1 cellular context compared by ENCODE assay signal in genomic region chr20:41339957-41340326, GRCh38.
A peak's percentile ranks its signal among the peaks of the same experiment; 100 is the strongest.
TF ChIP-seq lines count a peak whose summit lies in the region.

No MANE protein-coding gene starts in this region.

TF ChIP-seq in HepG2, 621 proteins besides CTCF, POLR2A, EP300 and RAD21 (continued from another document and continues in another):
- TF ChIP-seq CBX5 (CRISPR knock-in tag; IDR thresholded peaks at IDR 0.05; ENCODE audit: borderline replicate concordance), result peak; percentile 25; the same call in 1 of the 2 replicates
- no peak for TF ChIP-seq ZNF256 (CRISPR knock-in tag; conservative IDR thresholded peaks at IDR 0.05)
- TF ChIP-seq EEA1 (CRISPR knock-in tag; IDR thresholded peaks at IDR 0.05; ENCODE audit: borderline replicate concordance), result peak; percentile 86; the same call in 1 of the 2 replicates
- peak; percentile 44 for TF ChIP-seq ERF (CRISPR knock-in tag; IDR thresholded peaks at IDR 0.05)
- no peak for TF ChIP-seq ATF7 (IDR thresholded peaks at IDR 0.05)
- TF ChIP-seq ATF7 (CRISPR knock-in tag; IDR thresholded peaks at IDR 0.05), result 0 out of 2 replicates have a peak, but pooled peaks have one; percentile 62
- 0 out of 2 replicates have a peak, but pooled peaks have one; percentile 87 for TF ChIP-seq ZNF512B (CRISPR knock-in tag; IDR thresholded peaks at IDR 0.05; ENCODE audit: borderline replicate concordance)
- TF ChIP-seq MXI1 (IDR thresholded peaks at IDR 0.05; ENCODE audit: borderline replicate concordance, low read depth, low read length), result peak; percentile 47; the same call in 1 of the 3 replicates
- TF ChIP-seq ZNF800 (CRISPR knock-in tag; IDR thresholded peaks at IDR 0.05), result no peak
- TF ChIP-seq ZGPAT (CRISPR knock-in tag; IDR thresholded peaks at IDR 0.05), result peak; percentile 77; the same call in 1 of the 2 replicates
- TF ChIP-seq WIZ (CRISPR knock-in tag; IDR thresholded peaks at IDR 0.05), result 0 out of 2 replicates have a peak, but pooled peaks have one; percentile 68
- TF ChIP-seq SAFB2 (CRISPR knock-in tag; IDR thresholded peaks at IDR 0.05; ENCODE audit: borderline replicate concordance, low read depth), result peak; percentile 70; the same call in 1 of the 2 replicates
- no peak for TF ChIP-seq ZNF484 (CRISPR knock-in tag; IDR thresholded peaks at IDR 0.05; ENCODE audit: borderline replicate concordance, low read depth)
- TF ChIP-seq BCL6 (CRISPR knock-in tag; IDR thresholded peaks at IDR 0.05), result peak; percentile 52; the same call in 1 of the 2 replicates
- TF ChIP-seq TGIF2 (CRISPR knock-in tag; IDR thresholded peaks at IDR 0.05), result peak; percentile 55; the same call in 1 of the 2 replicates
- no peak for TF ChIP-seq LCORL (IDR thresholded peaks at IDR 0.05)
- TF ChIP-seq LCORL (CRISPR knock-in tag; IDR thresholded peaks at IDR 0.05), result peak; percentile 92
- TF ChIP-seq MTA1 (CRISPR knock-in tag; IDR thresholded peaks at IDR 0.05; ENCODE audit: borderline replicate concordance), result peak; percentile 58; the same call in 1 of the 2 replicates
- TF ChIP-seq ZNF614 (CRISPR knock-in tag; IDR thresholded peaks at IDR 0.05; ENCODE audit: borderline replicate concordance), result peak; percentile 90; the same call in 1 of the 2 replicates
- TF ChIP-seq ZNF276 (CRISPR knock-in tag; IDR thresholded peaks at IDR 0.05; ENCODE audit: low read depth), result peak; percentile 66; the same call in 1 of the 2 replicates
- TF ChIP-seq ZFP36L1 (CRISPR knock-in tag; IDR thresholded peaks at IDR 0.05), result 0 out of 2 replicates have a peak, but pooled peaks have one; percentile 21
- peak; percentile 41; the same call in 1 of the 2 replicates for TF ChIP-seq REPIN1 (CRISPR knock-in tag; IDR thresholded peaks at IDR 0.05; ENCODE audit: borderline replicate concordance, low read depth)
- 0 out of 2 replicates have a peak, but pooled peaks have one; percentile 15 for TF ChIP-seq ZNF782 (CRISPR knock-in tag; IDR thresholded peaks at IDR 0.05; ENCODE audit: borderline replicate concordance)
- no peak for TF ChIP-seq CENPBD1 (CRISPR knock-in tag; IDR thresholded peaks at IDR 0.05; ENCODE audit: borderline replicate concordance, low read depth)
- no peak for TF ChIP-seq ZBTB2 (CRISPR knock-in tag; IDR thresholded peaks at IDR 0.05; ENCODE audit: low read depth)
- TF ChIP-seq RARG (CRISPR knock-in tag; IDR thresholded peaks at IDR 0.05; ENCODE audit: low read depth), result no peak
- peak; percentile 89 for TF ChIP-seq FOXC1 (CRISPR knock-in tag; IDR thresholded peaks at IDR 0.05; ENCODE audit: borderline replicate concordance)
- TF ChIP-seq HNF1A (IDR thresholded peaks at IDR 0.05; ENCODE audit: low read depth), result no peak
- TF ChIP-seq HNF1A (CRISPR knock-in tag; IDR thresholded peaks at IDR 0.05; ENCODE audit: borderline replicate concordance), result 0 out of 2 replicates have a peak, but pooled peaks have one; percentile 41
- peak; percentile 99 for TF ChIP-seq ZNF501 (CRISPR knock-in tag; IDR thresholded peaks at IDR 0.05)
- TF ChIP-seq ZNF891 (CRISPR knock-in tag; IDR thresholded peaks at IDR 0.05), result peak; percentile 78
- TF ChIP-seq DPF2 (CRISPR knock-in tag; IDR thresholded peaks at IDR 0.05; ENCODE audit: borderline replicate concordance, low read depth), result peak; percentile 15; the same call in 1 of the 2 replicates
- 0 out of 2 replicates have a peak, but pooled peaks have one; percentile 45 for TF ChIP-seq SRY (CRISPR knock-in tag; IDR thresholded peaks at IDR 0.05)
- peak; percentile 71 for TF ChIP-seq PPARG (CRISPR knock-in tag; conservative IDR thresholded peaks at IDR 0.05)
- no peak for TF ChIP-seq POGK (CRISPR knock-in tag; conservative IDR thresholded peaks at IDR 0.05)
- TF ChIP-seq ZSCAN9 (CRISPR knock-in tag; IDR thresholded peaks at IDR 0.05; ENCODE audit: borderline replicate concordance), result peak; percentile 37; the same call in 1 of the 2 replicates
- no peak for TF ChIP-seq PAF1 (CRISPR knock-in tag; IDR thresholded peaks at IDR 0.05)
- TF ChIP-seq NR2F6 (IDR thresholded peaks at IDR 0.05), result no peak; the same call in 1 of the 2 replicates
- peak; percentile 53 for TF ChIP-seq NR2F6 (CRISPR knock-in tag; IDR thresholded peaks at IDR 0.05)
- peak; percentile 41; the same call in 1 of the 2 replicates for TF ChIP-seq ZNF772 (CRISPR knock-in tag; IDR thresholded peaks at IDR 0.05)
- TF ChIP-seq ZNF615 (CRISPR knock-in tag; IDR thresholded peaks at IDR 0.05; ENCODE audit: borderline replicate concordance), result peak; percentile 64; the same call in 1 of the 2 replicates
- TF ChIP-seq MZF1 (CRISPR knock-in tag; IDR thresholded peaks at IDR 0.05; ENCODE audit: borderline replicate concordance), result peak; percentile 57; the same call in 1 of the 2 replicates
- peak; percentile 97; the same call in 1 of the 2 replicates for TF ChIP-seq ZNF619 (CRISPR knock-in tag; IDR thresholded peaks at IDR 0.05)
- TF ChIP-seq CEBPG (CRISPR knock-in tag; IDR thresholded peaks at IDR 0.05), result peak; percentile 44
- no peak for TF ChIP-seq MTF1 (CRISPR knock-in tag; IDR thresholded peaks at IDR 0.05)
- peak; percentile 66 for TF ChIP-seq HDAC1 (CRISPR knock-in tag; IDR thresholded peaks at IDR 0.05)
- TF ChIP-seq XRCC5 (optimal IDR thresholded peaks at IDR 0.05; ENCODE audit: low read length), result peak; percentile 97
- TF ChIP-seq IRF9 (CRISPR knock-in tag; IDR thresholded peaks at IDR 0.05; ENCODE audit: borderline replicate concordance), result peak; percentile 87; the same call in 1 of the 2 replicates
- TF ChIP-seq ZNF101 (CRISPR knock-in tag; IDR thresholded peaks at IDR 0.05; ENCODE audit: borderline replicate concordance, low read depth), result 0 out of 2 replicates have a peak, but pooled peaks have one; percentile 6
